In the genomic region with DNA sequence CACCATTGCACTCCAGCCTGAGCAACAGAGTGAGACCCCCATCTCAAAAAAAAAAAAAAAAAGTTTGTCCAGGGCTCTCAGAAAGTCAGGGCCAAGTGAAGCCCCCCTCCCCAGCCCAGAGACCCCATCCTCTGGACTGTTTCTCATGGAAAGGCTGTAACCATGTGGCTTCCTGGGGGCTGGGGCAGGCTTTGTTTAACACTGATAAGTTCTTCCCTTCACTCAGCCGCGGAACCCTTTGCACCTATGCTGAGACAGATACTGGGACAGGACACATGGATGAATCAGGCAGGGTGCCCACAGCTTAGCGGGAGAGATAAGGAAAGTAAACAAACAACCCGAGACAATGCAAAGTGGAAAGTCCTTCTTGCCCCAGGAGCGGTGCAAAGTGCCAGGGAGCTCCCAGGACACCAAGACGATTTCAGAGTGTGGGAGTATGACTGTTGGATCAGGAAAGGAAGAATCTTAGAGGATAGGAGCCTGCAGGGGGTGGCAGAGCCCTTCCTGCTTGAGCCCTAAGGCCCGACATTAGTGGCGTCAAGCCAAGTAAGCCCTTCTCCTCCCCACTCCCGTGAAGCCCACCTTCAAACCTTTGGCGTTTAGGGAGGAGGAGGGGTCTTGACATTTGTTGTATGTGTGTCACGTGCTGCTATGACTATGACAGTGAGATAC, we compare ENCODE assay signal across 10 cellular contexts. TPM values are rescaled to one million over a fixed set of nuclear protein-coding genes. Genes with fewer than 3 reads are reported as not detected.
DNase-seq lines count a peak whose midpoint lies in the region; ATAC-seq and TF ChIP-seq lines count a peak whose summit lies in the region.
"Had no signal": no experiment of that assay in that cellular context is flagged by ENCODE, and none has a peak within 500 bp of the region (broad histone marks: within the 10 kb centered on the region; RNA-seq: fewer than 3 reads in every experiment).

No MANE protein-coding gene starts in this region.

- H3K79me1 ChIP-seq in mesenchymal stem cell (replicated peaks; ENCODE audit: low read length, poor library complexity, severe bottlenecking), result no peaks in the 10 kb centered on the region

- no peaks in the 10 kb centered on the region for H3K9me3 ChIP-seq in mesenchymal stem cell (ENCODE audit: control insufficient read depth, low read length)
- H3K9me3 ChIP-seq in gastroesophageal sphincter, result no peaks in the 10 kb centered on the region
- H3K9me3 ChIP-seq: esophagus squamous epithelium had no signal

- no peak for TF ChIP-seq POLR2A in gastroesophageal sphincter (IDR thresholded peaks at IDR 0.05)

- no peak overlapping the region for H4K8ac ChIP-seq in mesenchymal stem cell (ENCODE audit: low read length)

- no peak overlapping the region for H3K23ac ChIP-seq in mesenchymal stem cell (ENCODE audit: low read length in 2 of 2)

- H3K4me3 ChIP-seq in mesenchymal stem cell (ENCODE audit: insufficient read depth in 1 of 2, low read depth in 1 of 2, low read length in 2 of 2) (no peak overlapping the region), gastroesophageal sphincter (no peak overlapping the region)
- H3K4me3 ChIP-seq: esophagus squamous epithelium had no signal

- H3K27me3 ChIP-seq in mesenchymal stem cell (ENCODE audit: control insufficient read depth in 1 of 2, insufficient read depth in 1 of 2, low read length in 2 of 2), result peaks cover 6 to 18% of the 10 kb centered on the region in 2 experiments
- peaks cover 61% of the 10 kb centered on the region for H3K27me3 ChIP-seq in gastroesophageal sphincter

- H3K4ac ChIP-seq in mesenchymal stem cell (ENCODE audit: low read depth in 1 of 2, low read length in 2 of 2), result no peak overlapping the region

- in situ Hi-C loops in KBM-7 (cut with MboI; ENCODE audit: low pct_unique_long_range_greater_than_20kb, low sequenced_read_pairs), result no loop called here

- H3K27ac ChIP-seq in mesenchymal stem cell (ENCODE audit: low read length, poor library complexity, severe bottlenecking), result no peak overlapping the region
- peak overlapping the region in 2 of 4 donors; percentile 47 to 51 for H3K27ac ChIP-seq in gastroesophageal sphincter

- no peak overlapping the region for H2BK120ac ChIP-seq in mesenchymal stem cell (ENCODE audit: low read depth, low read length)

- no peak overlapping the region for H2AFZ ChIP-seq in mesenchymal stem cell (ENCODE audit: low read depth, low read length)

- H3K4me1 ChIP-seq in mesenchymal stem cell (ENCODE audit: control insufficient read depth, insufficient read depth, low read depth, low read length), result peaks cover 6% of the 10 kb centered on the region
- peaks cover 0 to 9% (median 0%) of the 10 kb centered on the region in 3 donors for H3K4me1 ChIP-seq in gastroesophageal sphincter

- H3K36me3 ChIP-seq in mesenchymal stem cell (ENCODE audit: control insufficient read depth in 1 of 2, insufficient read depth in 2 of 2, low read depth in 1 of 2, low read length in 2 of 2), result no peaks in the 10 kb centered on the region
- H3K36me3 ChIP-seq in gastroesophageal sphincter, result no peaks in the 10 kb centered on the region
- H3K36me3 ChIP-seq: esophagus squamous epithelium had no signal

- H2BK12ac ChIP-seq in mesenchymal stem cell (ENCODE audit: low read length in 2 of 2), result no peak overlapping the region

- DNase-seq in COLO668 (lab: John Stamatoyannopoulos, UW; ENCODE audit: unreplicated experiment) (peak; percentile 25), KBM-7 (peak; percentile 52), amniotic epithelial cell (ENCODE audit: low read depth) (peak; percentile 58), mesenchymal stem cell (peak; percentile 36), germinal center (ENCODE audit: low spot score) (no peak)
- DNase-seq: activated CD4-positive, CD25-positive, alpha-beta regulatory T cell treated with anti-CD3 and anti-CD28 coated beads, Interleukin-2, amount 50 U/mL, for 72 hours; esophagus squamous epithelium had no signal

- TF ChIP-seq EP300 in gastroesophageal sphincter (IDR thresholded peaks at IDR 0.05), result no peak

- H3K18ac ChIP-seq in mesenchymal stem cell (ENCODE audit: low read depth in 1 of 2, low read length in 2 of 2), result no peak overlapping the region

- H3K14ac ChIP-seq in mesenchymal stem cell (ENCODE audit: low read length in 2 of 2), result no peak overlapping the region

- H3K4me2 ChIP-seq in mesenchymal stem cell (ENCODE audit: low read length, poor library complexity, severe bottlenecking), result no peak overlapping the region

- H2AK5ac ChIP-seq in mesenchymal stem cell (ENCODE audit: low read length, severe bottlenecking), result no peak overlapping the region

- no peak overlapping the region for H2BK5ac ChIP-seq in mesenchymal stem cell (ENCODE audit: low read depth, low read length, poor library complexity, severe bottlenecking)

- no peak overlapping the region for H4K91ac ChIP-seq in mesenchymal stem cell (ENCODE audit: low read length)

- H3K9ac ChIP-seq in mesenchymal stem cell (ENCODE audit: low read length), result no peak overlapping the region

- 5% methylated on average over 10 of the region's 11 CpGs for WGBS in mesenchymal stem cell
- 0 to 13% methylated on average over 2 to 6 of the region's 11 CpGs for whole genome bisulfite sequencing in gastroesophageal sphincter (ENCODE audit: low coverage in 1 of 2), 2 donors

- TF ChIP-seq CTCF in gastroesophageal sphincter (IDR thresholded peaks at IDR 0.05), result no peak

- H2BK15ac ChIP-seq in mesenchymal stem cell (ENCODE audit: low read depth, poor library complexity, severe bottlenecking), result no peak overlapping the region

- ATAC-seq in HG02973 (IDR thresholded peaks at IDR 0.05; ENCODE audit: unreplicated experiment) (no peak), HG03097 (IDR thresholded peaks at IDR 0.05; ENCODE audit: low FRiP score, unreplicated experiment) (no peak), gastroesophageal sphincter (no peak)

RNA-seq across cellular contexts. Expression of a gene that starts 11.6 kb away (rescaled TPM):
- polyA plus RNA-seq in mesenchymal stem cell (2013, experiment 1 of 2), result 0.10 TPM
- polyA plus RNA-seq in mesenchymal stem cell (2013, experiment 2 of 2), result 0.11 TPM
- 10 to 100 TPM in 3 of 4 donors, 1 to 10 TPM in 1; 7.7 to 56.2 (median 17.5) TPM for total RNA-seq in gastroesophageal sphincter

RNA-seq across cellular contexts. Expression of a gene that starts 34.4 kb away (rescaled TPM):
- 39.1 TPM for polyA plus RNA-seq in mesenchymal stem cell (2013, experiment 1 of 2)
- 42.0 TPM for polyA plus RNA-seq in mesenchymal stem cell (2013, experiment 2 of 2)
- total RNA-seq in gastroesophageal sphincter, result 10 to 100 TPM; 19.1 to 32.5 (median 28.9) TPM

RNA-seq across cellular contexts. Expression of a gene that starts 54.9 kb away (rescaled TPM):
- 3.1 TPM for polyA plus RNA-seq in mesenchymal stem cell (2013, experiment 1 of 2)
- 2.9 TPM for polyA plus RNA-seq in mesenchymal stem cell (2013, experiment 2 of 2)
- 1 to 10 TPM; 2.6 to 7.0 (median 3.2) TPM for total RNA-seq in gastroesophageal sphincter

RNA-seq across cellular contexts. Expression of a gene that starts 55.2 kb away (rescaled TPM):
- polyA plus RNA-seq in mesenchymal stem cell (2013, experiment 1 of 2), result 57.6 TPM
- polyA plus RNA-seq in mesenchymal stem cell (2013, experiment 2 of 2), result 56.4 TPM
- total RNA-seq in gastroesophageal sphincter, result 100 to 1,000 TPM; 104 to 144 (median 108) TPM
